ENCODE assay signal across 20 cellular contexts in the genomic region with DNA sequence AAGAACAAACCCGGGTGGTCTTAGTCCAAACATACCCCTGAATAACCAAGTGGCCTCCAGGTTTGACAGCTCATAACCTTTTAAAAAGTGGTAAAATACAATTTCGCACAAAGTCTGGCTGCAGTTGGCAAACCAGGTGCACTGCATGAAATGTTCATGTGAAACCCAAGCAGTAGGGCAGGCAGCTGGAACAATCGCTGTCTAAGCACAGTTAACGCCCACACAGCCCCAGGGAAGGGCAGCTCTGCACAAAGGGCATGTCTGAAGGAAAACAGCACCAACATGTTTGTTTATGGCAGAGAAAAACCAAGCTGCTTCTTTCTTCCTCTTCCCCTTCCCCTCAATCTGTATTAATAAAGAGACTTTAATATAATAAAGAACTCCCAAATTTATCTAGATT. TPM values are rescaled to one million over a fixed set of nuclear protein-coding genes. Genes with fewer than 3 reads are reported as not detected.
A peak's percentile ranks its signal among the peaks of the same experiment; 100 is the strongest.
DNase-seq lines count a peak whose midpoint lies in the region; ATAC-seq and TF ChIP-seq lines count a peak whose summit lies in the region.
"Had no signal": no experiment of that assay in that cellular context is flagged by ENCODE, and none has a peak within 500 bp of the region (broad histone marks: within the 10 kb centered on the region; RNA-seq: fewer than 3 reads in every experiment).

No MANE protein-coding gene starts in this region.

- no peak for TF ChIP-seq CTCF in osteocyte (IDR thresholded peaks at IDR 0.05)

- peaks cover 10% of the 10 kb centered on the region for H3K4me1 Mint-ChIP-seq in osteocyte (ENCODE audit: unreplicated experiment)

- no peak overlapping the region for H3K4me3 Mint-ChIP-seq in osteocyte (ENCODE audit: unreplicated experiment)
- H3K4me3 Mint-ChIP-seq: activated CD4-positive, alpha-beta T cell treated with anti-CD3 and anti-CD28 coated beads for 36 hours; CD8-positive, alpha-beta memory T cell; mesothelial cell of epicardium had no signal

- no peak for ATAC-seq in HG02938 (IDR thresholded peaks at IDR 0.05; ENCODE audit: unreplicated experiment)
- ATAC-seq: activated CD4-positive, alpha-beta T cell treated with anti-CD3 and anti-CD28 coated beads for 36 hours had no signal

- peaks cover 22% of the 10 kb centered on the region for H3K36me3 Mint-ChIP-seq in osteocyte (ENCODE audit: unreplicated experiment)

- H3K27me3 Mint-ChIP-seq in osteocyte (ENCODE audit: unreplicated experiment): no peaks in the 10 kb centered on the region
- H3K27me3 Mint-ChIP-seq: activated CD4-positive, alpha-beta T cell treated with anti-CD3 and anti-CD28 coated beads for 36 hours had no signal

- H3K9me3 Mint-ChIP-seq in osteocyte (ENCODE audit: unreplicated experiment): no peaks in the 10 kb centered on the region
- H3K9me3 Mint-ChIP-seq: CD8-positive, alpha-beta memory T cell had no signal

- peak overlapping the region; percentile 12 for H3K27ac ChIP-seq in angular gyrus (ENCODE audit: low read depth, low read length)
- H3K27ac ChIP-seq: KMS-11, SJSA1, spleen, stomach had no signal

- no peak overlapping the region for H3K27ac Mint-ChIP-seq in osteocyte (ENCODE audit: unreplicated experiment)
- H3K27ac Mint-ChIP-seq: activated CD4-positive, alpha-beta T cell treated with anti-CD3 and anti-CD28 coated beads for 36 hours; mesothelial cell of epicardium had no signal

- intact Hi-C loops in posterior vena cava (cut with DNase I): no loop called here

- DNase-seq in NCI-H2171 treated with DMSO at 0.1 percent for 48 hours (lab: John Stamatoyannopoulos, UW): peak; percentile 51
- DNase-seq in NCI-H2171 (lab: John Stamatoyannopoulos, UW): no peak
- DNase-seq in posterior vena cava (ENCODE audit: low spot score): peak; percentile 73
- no peak for DNase-seq in osteocyte (ENCODE audit: extremely low spot score, unreplicated experiment)
- DNase-seq in activated effector memory CD4-positive, alpha-beta T cell treated with Interleukin-2 at 50 U/mL for 16 hours: no peak
- DNase-seq in kidney tubule cell (ENCODE audit: low spot score): no peak
- DNase-seq: activated CD4-positive, alpha-beta T cell treated with anti-CD3 and anti-CD28 coated beads for 36 hours; activated T-cell treated with anti-CD3 and anti-CD28 coated beads, Interleukin-2, amount 50 U/mL, for 1 hour; CD8-positive, alpha-beta memory T cell; central memory CD4-positive, alpha-beta T cell; glutamatergic neuron; NCI-H2029; spleen; stomach; T1000 had no signal

RNA-seq across cellular contexts. Expression of gene KIAA1614, which starts 49.5 kb away (rescaled TPM):
- 10 to 100 TPM; 10.7 to 12.7 TPM for total RNA-seq in posterior vena cava
- 6.6 and 8.4 TPM in 2 replicates for total RNA-seq in osteocyte

Comparison
In these comparisons a context has a peak if more than half of its experiments do, and no peak if none do; other contexts are left out.
1. DNase-seq: peak in NCI-H2171 treated with DMSO at 0.1 percent for 48 hours (single experiment) and posterior vena cava (single experiment); none in NCI-H2171 (single experiment), osteocyte (single experiment), activated effector memory CD4-positive, alpha-beta T cell treated with Interleukin-2 at 50 U/mL for 16 hours (single experiment) and kidney tubule cell (single experiment).